8 cellular contexts compared by ENCODE assay signal in genomic region chr10:77636286-77636966, GRCh38. TPM values are rescaled to one million over a fixed set of nuclear protein-coding genes. Genes with fewer than 3 reads are reported as not detected.
A peak's percentile ranks its signal among the peaks of the same experiment; 100 is the strongest.
DNase-seq lines count a peak whose midpoint lies in the region; ATAC-seq, FAIRE-seq and TF ChIP-seq lines count a peak whose summit lies in the region.

No MANE protein-coding gene starts in this region.

- TF ChIP-seq CTCF in CD8-positive, alpha-beta T cell (IDR thresholded peaks at IDR 0.05) = no peak
- peak in 2 of 6 experiments; percentile 23 to 33 for TF ChIP-seq CTCF in esophagus squamous epithelium (IDR thresholded peaks at IDR 0.05)
- TF ChIP-seq CTCF in pancreas (IDR thresholded peaks at IDR 0.05) = no peak
- TF ChIP-seq CTCF in adrenal gland (IDR thresholded peaks at IDR 0.05) = peak in 2 of 6 experiments; percentile 18

- CTCF ChIA-PET in CD8-positive, alpha-beta T cell (lab: Charles Lee) = interaction anchor here (1.4 to 2.8 kb wide), 3 partner anchors 17 to 471 kb away, joined by 3 to 13 read pairs (median 4); no protein-coding TSS in a partner anchor

- H3K36me3 ChIP-seq in CD8-positive, alpha-beta T cell (ENCODE audit: insufficient read depth, low read length) = no peaks in the 10 kb centered on the region
- H3K36me3 ChIP-seq in esophagus squamous epithelium = no peaks in the 10 kb centered on the region
- H3K36me3 ChIP-seq in pancreas = no peaks in the 10 kb centered on the region
- H3K36me3 ChIP-seq in adrenal gland (replicated peaks in 1 of 2) = no peaks in the 10 kb centered on the region

- peaks cover 11% of the 10 kb centered on the region for H3K4me1 Mint-ChIP-seq in CD8-positive, alpha-beta T cell (ENCODE audit: low read depth)

- H3K27ac Mint-ChIP-seq in CD8-positive, alpha-beta T cell = no peak overlapping the region

- peaks cover 61% of the 10 kb centered on the region for H3K27me3 Mint-ChIP-seq in CD8-positive, alpha-beta T cell (ENCODE audit: low read depth)

- WGBS in esophagus squamous epithelium, 2 donors = 0 to 13% methylated on average over 13 to 18 of the region's 41 CpGs
- WGBS in pancreas, 2 donors = 40 to 43% methylated on average over 37 to 41 of the region's 41 CpGs
- WGBS in adrenal gland, 4 donors = 4 to 17% (median 6%) methylated on average over 27 to 41 of the region's 41 CpGs

- POLR2A ChIA-PET in CD8-positive, alpha-beta T cell (lab: Charles Lee) = no interaction called here

- no peak for ATAC-seq in CD8-positive, alpha-beta T cell
- ATAC-seq in pancreas = peak in 1 of 4 donors; percentile 27
- ATAC-seq in HG02885 (IDR thresholded peaks at IDR 0.05; ENCODE audit: poor library complexity, unreplicated experiment) = no peak

- DNase-seq in CD8-positive, alpha-beta T cell = no peak
- DNase-seq in NCI-H748 (lab: John Stamatoyannopoulos, UW; ENCODE audit: unreplicated experiment) (peak; percentile 60), esophagus squamous epithelium (lab: John Stamatoyannopoulos, UW) (no peak), pancreas (peak in 1 of 6 donors; percentile 66), adrenal gland (no peak), NCI-H1694 (lab: John Stamatoyannopoulos, UW) (no peak), GF-D8 (lab: John Stamatoyannopoulos, UW) (no peak)

- intact Hi-C loops in CD8-positive, alpha-beta T cell (cut with DNase I, micrococcal nuclease) = no loop called here
- intact Hi-C loops in esophagus squamous epithelium (cut with DNase I) = loop anchor here (5.0 to 10.0 kb wide), 2 partner anchors 142 to 249 kb away; no protein-coding TSS in a partner anchor
- intact Hi-C loops in pancreas (cut with DNase I) = loop anchor here in 1 of 3 donors (5.0 kb wide), 1 partner anchor 244 kb away; no protein-coding TSS in a partner anchor
- intact Hi-C loops in adrenal gland (cut with DNase I) = loop anchor here in 1 of 2 donors (5.0 kb wide), 2 partner anchors 244 to 459 kb away; no protein-coding TSS in a partner anchor

- peaks cover 14% of the 10 kb centered on the region for H3K27me3 ChIP-seq in CD8-positive, alpha-beta T cell (ENCODE audit: insufficient read depth, low read length)
- H3K27me3 ChIP-seq in esophagus squamous epithelium = peaks cover 0 to 89% (median 2%) of the 10 kb centered on the region in 4 donors
- no peaks in the 10 kb centered on the region for H3K27me3 ChIP-seq in pancreas
- H3K27me3 ChIP-seq in adrenal gland = peaks cover 33% of the 10 kb centered on the region

- H3K27ac ChIP-seq in CD8-positive, alpha-beta T cell (ENCODE audit: low read depth, low read length) = no peak overlapping the region
- H3K27ac ChIP-seq in esophagus squamous epithelium = peak overlapping the region; percentile 63 to 86 (median 82)
- H3K27ac ChIP-seq in pancreas = no peak overlapping the region
- peak overlapping the region in 1 of 5 donors; percentile 63 for H3K27ac ChIP-seq in adrenal gland

- H3K4me3 Mint-ChIP-seq in CD8-positive, alpha-beta T cell = peak overlapping the region; percentile 45

- H3K9me3 ChIP-seq in CD8-positive, alpha-beta T cell (ENCODE audit: low read length) = no peaks in the 10 kb centered on the region
- no peaks in the 10 kb centered on the region for H3K9me3 ChIP-seq in esophagus squamous epithelium
- H3K9me3 ChIP-seq in pancreas = no peaks in the 10 kb centered on the region
- no peaks in the 10 kb centered on the region for H3K9me3 ChIP-seq in adrenal gland (replicated peaks in 1 of 3)

- H3K4me3 ChIP-seq in CD8-positive, alpha-beta T cell (ENCODE audit: low read depth, low read length) = no peak overlapping the region
- H3K4me3 ChIP-seq in esophagus squamous epithelium = peak overlapping the region; percentile 50 to 71 (median 63)
- H3K4me3 ChIP-seq in pancreas = peak overlapping the region; percentile 37 to 75 (median 65)
- peak overlapping the region in 2 of 4 donors; percentile 40 to 56 for H3K4me3 ChIP-seq in adrenal gland

- no peaks in the 10 kb centered on the region for H3K36me3 Mint-ChIP-seq in CD8-positive, alpha-beta T cell

- no peak for TF ChIP-seq POLR2A in esophagus squamous epithelium (IDR thresholded peaks at IDR 0.05)
- TF ChIP-seq POLR2A in adrenal gland (IDR thresholded peaks at IDR 0.05) = no peak

- no peaks in the 10 kb centered on the region for H3K9me3 Mint-ChIP-seq in CD8-positive, alpha-beta T cell

- H3K4me1 ChIP-seq in CD8-positive, alpha-beta T cell (ENCODE audit: insufficient read depth, low read length) = no peaks in the 10 kb centered on the region
- peaks cover 5 to 66% (median 6%) of the 10 kb centered on the region in 3 donors for H3K4me1 ChIP-seq in esophagus squamous epithelium
- no peaks in the 10 kb centered on the region for H3K4me1 ChIP-seq in pancreas
- H3K4me1 ChIP-seq in adrenal gland (replicated peaks in 1 of 2) = peaks cover 0 to 1% of the 10 kb centered on the region in 2 donors

- FAIRE-seq in pancreas (lab: Jason Lieb, UNC) = no peak

RNA-seq across cellular contexts. Expression of gene KCNMA1, which starts 1.2 kb away (rescaled TPM):
- total RNA-seq in CD8-positive, alpha-beta T cell = not detected
- total RNA-seq in esophagus squamous epithelium (10 to 100 TPM in 3 of 4 donors, 1 to 10 TPM in 1; 7.5 to 74.2 (median 18.0) TPM), pancreas (10 to 100 TPM in 1 of 6 donors, 1 to 10 TPM in 5; 3.5 to 16.1 (median 7.4) TPM), adrenal gland (10 to 100 TPM in 5 of 8 donors, 1 to 10 TPM in 3; 6.7 to 21.7 (median 13.2) TPM)
- polyA plus RNA-seq in pancreas (10 to 100 TPM in 1 of 2 donors, 1 to 10 TPM in 1; 9.6 to 19.4 TPM), adrenal gland (10 to 100 TPM in 2 of 3 donors, 1 to 10 TPM in 1; 6.4 to 17.3 (median 11.7) TPM)

Comparison
In these comparisons a context has a peak if more than half of its experiments do, and no peak if none do; other contexts are left out.
1. H3K27ac ChIP-seq: peak in esophagus squamous epithelium (4 of 4); none in CD8-positive, alpha-beta T cell (single experiment) and pancreas (0 of 4).
2. RNA of gene KCNMA1, which starts 1.2 kb away (total RNA-seq): 7.5 to 74.2 TPM in esophagus squamous epithelium, 6.7 to 21.7 TPM in adrenal gland and 3.5 to 16.1 TPM in pancreas; not detected in CD8-positive, alpha-beta T cell; every median in the first group is over 4 times any median in the second.